ENCODE assay signal across 30 cellular contexts in genomic region chr15:85002517-85002916, GRCh38. TPM values are rescaled to one million over a fixed set of nuclear protein-coding genes. Genes with fewer than 3 reads are reported as not detected.
DNase-seq lines count a peak whose midpoint lies in the region; ATAC-seq, FAIRE-seq and TF ChIP-seq lines count a peak whose summit lies in the region.
"Had no signal": no experiment of that assay in that cellular context is flagged by ENCODE, and none has a peak within 500 bp of the region (broad histone marks: within the 10 kb centered on the region; RNA-seq: fewer than 3 reads in every experiment).

No MANE protein-coding gene starts in this region.

- H3K4me3 ChIP-seq in choroid plexus epithelial cell (ENCODE audit: low read depth, low read length) (no peak overlapping the region), right lobe of liver (no peak overlapping the region)
- H3K4me3 ChIP-seq: esophagus squamous epithelium, hepatocyte, left lung, pancreas, Peyer's patch had no signal

- WGBS in right lobe of liver (ENCODE audit: insufficient coverage, low coverage, low lambda C conversion rate, missing lambda C conversion rate), result 49% methylated on average over 4 of the region's 4 CpGs

- H3K36me3 Mint-ChIP-seq in naive B cell, result no peaks in the 10 kb centered on the region

- peaks cover 0 to 63% (median 20%) of the 10 kb centered on the region in 4 donors for H3K4me1 ChIP-seq in right lobe of liver

- no peak for TF ChIP-seq POLR2A in right lobe of liver (IDR thresholded peaks at IDR 0.05)

- intact Hi-C loops in right lobe of liver (cut with DNase I), result no loop called here

- H3K27me3 ChIP-seq in right lobe of liver, result no peaks in the 10 kb centered on the region
- H3K27me3 ChIP-seq: esophagus squamous epithelium, hepatocyte, left lung, pancreas, Peyer's patch had no signal

- H3K27me3 Mint-ChIP-seq in naive B cell, result no peaks in the 10 kb centered on the region
- H3K27me3 Mint-ChIP-seq: activated naive CD4-positive, alpha-beta T cell treated with anti-CD3 and anti-CD28 coated beads, Interleukin-2, amount 10 ng/mL, durations not matched to agents 7 days and 5 days; type B pancreatic cell had no signal

- peak; percentile 44 to 56 for ATAC-seq in naive B cell (ENCODE audit: low read depth in 2 of 2)
- no peak for ATAC-seq in right lobe of liver
- ATAC-seq: HepG2, left lung, pancreas, right cardiac atrium had no signal

- no peaks in the 10 kb centered on the region for H3K36me3 ChIP-seq in right lobe of liver
- H3K36me3 ChIP-seq: esophagus squamous epithelium, left lung, pancreas, Peyer's patch had no signal

- peak overlapping the region in 5 of 8 donors; percentile 21 to 49 (median 39) for H3K4me3 Mint-ChIP-seq in naive B cell
- H3K4me3 Mint-ChIP-seq: activated naive CD4-positive, alpha-beta T cell treated with anti-CD3 and anti-CD28 coated beads, Interleukin-2, amount 10 ng/mL, durations not matched to agents 7 days and 5 days; activated T-helper 1 cell treated with anti-CD3 and anti-CD28 coated beads, Interleukin-12 subunit alpha, Interleukin-12 subunit beta, Interleukin-2, Interleukin-4 antibody, amounts not matched to agents 30 ng/mL and 10 ng/mL and 1 ng/mL, durations not matched to agents 14 hours and 24 hours and 36 hours; type B pancreatic cell had no signal

- H3K4me1 Mint-ChIP-seq in naive B cell, result peaks cover 41 to 67% (median 59%) of the 10 kb centered on the region in 3 donors

- no peak for FAIRE-seq in D721Med (lab: Jason Lieb, UNC)
- FAIRE-seq: endometrium, frontal cortex, HepG2, pancreas had no signal

- TF ChIP-seq CTCF in choroid plexus epithelial cell (conservative IDR thresholded peaks at IDR 0.05; ENCODE audit: low read depth, low read length) (no peak), D721Med (IDR thresholded peaks at IDR 0.05; ENCODE audit: insufficient read depth, missing control alignments) (no peak), right lobe of liver (IDR thresholded peaks at IDR 0.05) (no peak)

- peak; percentile 40 for DNase-seq in Daoy (ENCODE audit: low read depth)
- peak; percentile 50 for DNase-seq in RPMI7951 (ENCODE audit: low read depth)
- DNase-seq in choroid plexus epithelial cell (ENCODE audit: low read depth), result peak; percentile 63
- no peak for DNase-seq in naive B cell
- no peak for DNase-seq in D721Med (ENCODE audit: insufficient read length, low spot score)
- no peak for DNase-seq in activated naive CD4-positive, alpha-beta T cell treated with anti-CD3 and anti-CD28 coated beads, Interleukin-2, amount 50 U/mL, for 16 hours
- no peak for DNase-seq in cerebellar cortex (ENCODE audit: low spot score)
- DNase-seq in right lobe of liver, result no peak
- DNase-seq: activated CD4-positive, alpha-beta T cell treated with anti-CD3 and anti-CD28 coated beads, Interleukin-2, amount 50 U/mL, for 4 hours; activated naive CD4-positive, alpha-beta T cell treated with anti-CD3 and anti-CD28 coated beads, Interleukin-2, amount 10 ng/mL, durations not matched to agents 7 days and 5 days; amygdala; COR-L47; DMS79 treated with DMSO at 0.1 percent for 48 hours; esophagus squamous epithelium; left lung; NCI-H1048; NCI-H187; NCI-H526; pancreas; Peyer's patch; right cardiac atrium; SIG-M5; stimulated activated CD4-positive, alpha-beta T cell treated with anti-CD3 and anti-CD28 coated beads, Interleukin-12 subunit alpha, Interleukin-12 subunit beta, amount 100 ng/mL, for 4 hours; stimulated activated CD4-positive, alpha-beta T cell treated with anti-CD3 and anti-CD28 coated beads, Interleukin-4, amount 100 ng/mL, for 1 hour had no signal

- no peak overlapping the region for H3K27ac ChIP-seq in right lobe of liver
- H3K27ac ChIP-seq: esophagus squamous epithelium, hepatocyte, left lung, pancreas, Peyer's patch had no signal

- H3K9me3 Mint-ChIP-seq in naive B cell, result no peaks in the 10 kb centered on the region
- H3K9me3 Mint-ChIP-seq: activated naive CD4-positive, alpha-beta T cell treated with anti-CD3 and anti-CD28 coated beads, Interleukin-2, amount 10 ng/mL, durations not matched to agents 7 days and 5 days; activated T-helper 1 cell treated with anti-CD3 and anti-CD28 coated beads, Interleukin-12 subunit alpha, Interleukin-12 subunit beta, Interleukin-2, Interleukin-4 antibody, amounts not matched to agents 30 ng/mL and 10 ng/mL and 1 ng/mL, durations not matched to agents 14 hours and 24 hours and 36 hours; type B pancreatic cell had no signal

- H3K9me3 ChIP-seq in right lobe of liver, result no peaks in the 10 kb centered on the region
- H3K9me3 ChIP-seq: esophagus squamous epithelium, left lung, pancreas, Peyer's patch had no signal

- peak overlapping the region in 2 of 6 donors; percentile 36 to 44 for H3K27ac Mint-ChIP-seq in naive B cell
- H3K27ac Mint-ChIP-seq: activated naive CD4-positive, alpha-beta T cell treated with anti-CD3 and anti-CD28 coated beads, Interleukin-2, amount 10 ng/mL, durations not matched to agents 7 days and 5 days; activated T-helper 1 cell treated with anti-CD3 and anti-CD28 coated beads, Interleukin-12 subunit alpha, Interleukin-12 subunit beta, Interleukin-2, Interleukin-4 antibody, amounts not matched to agents 30 ng/mL and 10 ng/mL and 1 ng/mL, durations not matched to agents 14 hours and 24 hours and 36 hours; type B pancreatic cell had no signal

RNA-seq across cellular contexts. Expression of gene PDE8A, which starts 20.9 kb away (rescaled TPM):
- total RNA-seq in Daoy (2014; rRNA removed; shearing (Covaris generic)), result 3.7 and 4.9 TPM in 2 replicates
- total RNA-seq in RPMI7951 (2014; rRNA removed; shearing (Covaris generic)), result 24.9 and 28.7 TPM in 2 replicates
- polyA plus RNA-seq in naive B cell (ENCODE audit: low read depth in 6 of 6), result 1 to 10 TPM; 3.1 to 6.5 (median 4.0) TPM
- 10 to 100 TPM; 32.7 to 40.5 (median 37.4) TPM for total RNA-seq in right lobe of liver

Comparison
In these comparisons a context has a peak if more than half of its experiments do, and no peak if none do; other contexts are left out.
1. DNase-seq: peak in Daoy (single experiment), RPMI7951 (single experiment) and choroid plexus epithelial cell (single experiment); none in naive B cell (single experiment), D721Med (single experiment), activated naive CD4-positive, alpha-beta T cell treated with anti-CD3 and anti-CD28 coated beads, Interleukin-2, amount 50 U/mL, for 16 hours (single experiment), cerebellar cortex (single experiment) and right lobe of liver (0 of 3).
2. ATAC-seq: peak in naive B cell (2 of 2); none in right lobe of liver (0 of 4).